In genomic region chr17:81635973-81636504, GRCh38 we compare ENCODE assay signal across 1 cellular context.
TF ChIP-seq lines count a peak whose summit lies in the region.

No MANE protein-coding gene starts in this region.

TF ChIP-seq in PFSK-1, 5 proteins besides CTCF, POLR2A, EP300 and RAD21 (continued from another document):
- TF ChIP-seq REST (IDR thresholded peaks at IDR 0.05; ENCODE audit: insufficient read depth in 1 of 2, low read depth in 2 of 2, low read length in 2 of 2) (no peak), TAF1 (IDR thresholded peaks at IDR 0.05; ENCODE audit: borderline replicate concordance, insufficient read depth, low read length) (0 out of 2 replicates have a peak, but pooled peaks have one; percentile 33)
